17 cellular contexts compared by ENCODE assay signal in the genomic region with DNA sequence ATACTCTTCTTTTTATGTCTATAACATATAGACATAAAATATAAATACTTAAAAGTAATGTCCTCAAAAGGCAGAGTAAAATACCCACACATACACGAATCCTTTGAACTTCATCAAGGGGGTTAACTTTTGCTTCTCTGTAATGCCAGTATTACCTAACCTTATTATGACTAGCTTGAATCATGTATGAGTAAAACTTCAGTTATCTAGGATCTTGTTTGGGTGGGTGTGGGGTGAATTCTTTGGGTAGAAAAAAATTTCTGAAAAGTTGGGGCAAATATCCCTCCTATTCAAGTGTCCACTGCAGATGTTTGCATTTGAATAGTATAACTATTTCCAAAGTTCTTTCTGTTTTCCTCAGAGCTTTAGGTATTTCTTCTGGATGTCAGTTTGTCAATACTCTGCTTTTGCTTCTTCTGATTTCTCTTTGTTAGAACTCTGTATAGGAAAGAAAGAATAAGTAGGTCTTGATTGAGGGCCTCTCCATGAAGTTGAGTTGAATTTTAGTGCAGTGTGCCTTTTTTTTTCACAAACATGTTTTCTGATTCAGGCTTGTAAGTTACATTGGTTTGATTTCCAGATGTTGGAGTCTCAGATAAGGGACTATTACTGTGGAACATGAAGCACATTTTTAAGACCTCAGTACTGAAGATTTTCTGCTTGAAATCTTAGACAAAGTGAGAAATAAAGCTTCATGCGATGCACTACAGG.
DNase-seq lines count a peak whose midpoint lies in the region; ATAC-seq and TF ChIP-seq lines count a peak whose summit lies in the region.
"Had no signal": no experiment of that assay in that cellular context is flagged by ENCODE, and none has a peak within 500 bp of the region (broad histone marks: within the 10 kb centered on the region; RNA-seq: fewer than 3 reads in every experiment).

No MANE protein-coding gene starts in this region.

- no peak overlapping the region for H2AFZ ChIP-seq in hepatocyte

- no peak for TF ChIP-seq EP300 in esophagus muscularis mucosa (IDR thresholded peaks at IDR 0.05)

- H3K4me3 ChIP-seq in HUES48 (ENCODE audit: low read depth, low read length), result peak overlapping the region; percentile 27; the same call in 1 of the 2 replicates
- no peak overlapping the region for H3K4me3 ChIP-seq in hepatocyte
- H3K4me3 ChIP-seq in esophagus muscularis mucosa, result no peak overlapping the region
- H3K4me3 ChIP-seq: coronary artery, suprapubic skin had no signal

- intact Hi-C loops in sciatic nerve (cut with DNase I) (no loop called here), esophagus muscularis mucosa (cut with DNase I) (no loop called here)

- peak overlapping the region; percentile 16 for H3K4me2 ChIP-seq in hepatocyte

- H3K9ac ChIP-seq in HUES48 (ENCODE audit: low read depth, low read length), result no peak overlapping the region

- H3K9me3 ChIP-seq in HUES48 (ENCODE audit: control insufficient read depth, insufficient read depth, low read length), result peaks cover 3% of the 10 kb centered on the region; the same call in 1 of the 2 replicates
- H3K9me3 ChIP-seq in hepatocyte (ENCODE audit: low read depth), result no peaks in the 10 kb centered on the region
- H3K9me3 ChIP-seq in esophagus muscularis mucosa, result peaks cover 0 to 11% (median 3%) of the 10 kb centered on the region in 4 donors
- H3K9me3 ChIP-seq: suprapubic skin had no signal

- H3K4me1 ChIP-seq in HUES48 (ENCODE audit: control insufficient read depth, insufficient read depth, low read length) (peaks cover 32% of the 10 kb centered on the region), hepatocyte (ENCODE audit: insufficient read depth) (peaks cover 4% of the 10 kb centered on the region), esophagus muscularis mucosa (peaks cover 0 to 6% (median 0%) of the 10 kb centered on the region in 4 donors)
- H3K4me1 ChIP-seq: suprapubic skin had no signal

- no peak for TF ChIP-seq POLR2A in esophagus muscularis mucosa (IDR thresholded peaks at IDR 0.05; ENCODE audit: low read depth)

- ATAC-seq in sciatic nerve, result peak; percentile 49
- no peak for ATAC-seq in HG03280 (IDR thresholded peaks at IDR 0.05; ENCODE audit: unreplicated experiment)
- no peak for ATAC-seq in HG03139 (IDR thresholded peaks at IDR 0.05; ENCODE audit: unreplicated experiment)
- ATAC-seq: naive thymus-derived CD4-positive, alpha-beta T cell had no signal

- 59% methylated on average over 2 of the region's 2 CpGs for WGBS in hepatocyte (ENCODE audit: low lambda C conversion rate, missing lambda C conversion rate)
- 72% methylated on average over 2 of the region's 2 CpGs for WGBS in esophagus muscularis mucosa

- no peaks in the 10 kb centered on the region for H3K9me2 ChIP-seq in hepatocyte (replicated peaks; ENCODE audit: insufficient read depth)

- H3K27ac ChIP-seq in HUES48 (ENCODE audit: low read depth, low read length), result peak overlapping the region; percentile 86
- peak overlapping the region; percentile 8 for H3K27ac ChIP-seq in hepatocyte
- H3K27ac ChIP-seq in esophagus muscularis mucosa (replicated peaks in 1 of 4), result no peak overlapping the region
- H3K27ac ChIP-seq: suprapubic skin had no signal

- H3K36me3 ChIP-seq in HUES48 (ENCODE audit: control insufficient read depth, insufficient read depth, low read length) (no peaks in the 10 kb centered on the region), hepatocyte (replicated peaks; ENCODE audit: insufficient read depth, low read depth) (no peaks in the 10 kb centered on the region), esophagus muscularis mucosa (no peaks in the 10 kb centered on the region)
- H3K36me3 ChIP-seq: suprapubic skin had no signal

- DNase-seq in astrocyte of the hippocampus (ENCODE audit: low read depth, low spot score) (peak; percentile 56), hepatocyte (ENCODE audit: low spot score) (no peak), sciatic nerve (ENCODE audit: low spot score) (no peak), esophagus muscularis mucosa (ENCODE audit: extremely low spot score) (no peak), amygdala (lab: John Stamatoyannopoulos, UW) (no peak)
- DNase-seq: activated naive CD4-positive, alpha-beta T cell treated with Interleukin-2 at 50 U/mL for 16 hours; GDM1; islet precursor cell; naive thymus-derived CD4-positive, alpha-beta T cell; NCI-H1105; NCI-H526; SIG-M5 had no signal

- TF ChIP-seq CTCF in hepatocyte (IDR thresholded peaks at IDR 0.05; ENCODE audit: poor library complexity) (no peak), esophagus muscularis mucosa (IDR thresholded peaks at IDR 0.05) (no peak)

- no peaks in the 10 kb centered on the region for H3K27me3 ChIP-seq in HUES48 (ENCODE audit: control insufficient read depth, insufficient read depth, low read length)
- no peaks in the 10 kb centered on the region for H3K27me3 ChIP-seq in hepatocyte
- no peaks in the 10 kb centered on the region for H3K27me3 ChIP-seq in esophagus muscularis mucosa
- H3K27me3 ChIP-seq: suprapubic skin had no signal

- no peaks in the 10 kb centered on the region for H3K79me2 ChIP-seq in hepatocyte

- H4K20me1 ChIP-seq in hepatocyte (ENCODE audit: insufficient read depth, poor library complexity, severe bottlenecking), result no peaks in the 10 kb centered on the region

Comparison
In these comparisons a context has a peak if more than half of its experiments do, and no peak if none do; other contexts are left out.
1. H3K27ac ChIP-seq: peak in HUES48 (single experiment) and hepatocyte (single experiment); none in esophagus muscularis mucosa (0 of 4).